Comparison of ENCODE assay signal across 16 cellular contexts in the genomic region with DNA sequence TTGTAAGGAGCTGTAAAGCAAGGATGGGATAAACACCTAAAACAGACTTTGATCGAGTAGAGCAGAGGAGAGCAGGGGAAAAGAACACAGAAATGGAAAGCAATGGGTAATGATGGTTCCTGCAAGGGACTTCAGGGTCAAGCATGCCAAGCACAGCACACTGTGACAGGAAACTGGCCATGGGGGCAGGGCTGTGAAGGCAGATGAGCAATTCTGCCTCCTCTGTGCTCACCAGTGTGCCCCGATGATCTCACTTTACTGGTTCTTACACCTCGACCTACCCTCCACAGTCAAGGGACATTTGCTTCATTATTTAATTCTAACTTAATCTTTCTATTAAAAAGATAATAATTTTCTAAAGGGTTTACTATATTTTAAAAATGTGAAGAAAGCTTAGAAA. TPM values are rescaled to one million over a fixed set of nuclear protein-coding genes. Genes with fewer than 3 reads are reported as not detected.
A peak's percentile ranks its signal among the peaks of the same experiment; 100 is the strongest.
DNase-seq lines count a peak whose midpoint lies in the region; ATAC-seq, FAIRE-seq and TF ChIP-seq lines count a peak whose summit lies in the region.
"Had no signal": no experiment of that assay in that cellular context is flagged by ENCODE, and none has a peak within 500 bp of the region (broad histone marks: within the 10 kb centered on the region; RNA-seq: fewer than 3 reads in every experiment).

No MANE protein-coding gene starts in this region.

- no peak overlapping the region for H3K9ac ChIP-seq in mesendoderm (ENCODE audit: low read length)
- H3K9ac ChIP-seq: parathyroid adenoma had no signal

- H3K27me3 Mint-ChIP-seq in activated CD4-positive, alpha-beta T cell treated with anti-CD3 and anti-CD28 coated beads, Interleukin-2, amount 10 ng/mL, durations not matched to agents 24 days and 14 days: no peaks in the 10 kb centered on the region
- H3K27me3 Mint-ChIP-seq in T-helper 2 cell treated with Interferon-gamma antibody and Interleukin-4, amounts not matched to agents 5 μg/mL and 100 μg/mL, for 36 hours (ENCODE audit: low read depth): no peaks in the 10 kb centered on the region

- H3K79me1 ChIP-seq in mesendoderm (ENCODE audit: low read length): no peaks in the 10 kb centered on the region

- H3K4me1 ChIP-seq in mesendoderm (ENCODE audit: control insufficient read depth, low read depth, low read length) (no peaks in the 10 kb centered on the region), esophagus squamous epithelium (no peaks in the 10 kb centered on the region)
- H3K4me1 ChIP-seq: parathyroid adenoma, SJCRH30 had no signal

- H3K18ac ChIP-seq in mesendoderm (ENCODE audit: low read length): no peak overlapping the region

- H3K27ac ChIP-seq in mesendoderm (ENCODE audit: low read depth, low read length) (no peak overlapping the region), esophagus squamous epithelium (no peak overlapping the region)
- H3K27ac ChIP-seq: hepatocyte, parathyroid adenoma, SJCRH30 had no signal

- no peak for TF ChIP-seq CTCF in esophagus squamous epithelium (IDR thresholded peaks at IDR 0.05)

- H3K4ac ChIP-seq in mesendoderm (ENCODE audit: low read depth, low read length): no peak overlapping the region

- H4K8ac ChIP-seq in mesendoderm (ENCODE audit: low read depth, low read length): no peak overlapping the region

- H3K4me3 Mint-ChIP-seq in activated CD4-positive, alpha-beta T cell treated with anti-CD3 and anti-CD28 coated beads, Interleukin-2, amount 10 ng/mL, durations not matched to agents 24 days and 14 days: no peak overlapping the region
- H3K4me3 Mint-ChIP-seq in T-helper 2 cell treated with Interferon-gamma antibody and Interleukin-4, amounts not matched to agents 5 μg/mL and 100 μg/mL, for 36 hours: no peak overlapping the region

- H3K23ac ChIP-seq in mesendoderm (ENCODE audit: low read length): no peak overlapping the region

- peak; percentile 74 for DNase-seq in activated CD4-positive, alpha-beta T cell treated with anti-CD3 and anti-CD28 coated beads, Interleukin-2, amount 10 ng/mL, durations not matched to agents 24 days and 14 days
- no peak for DNase-seq in activated CD4-positive, alpha-beta T cell treated with anti-CD3 and anti-CD28 coated beads for 4 hours
- peak; percentile 64 for DNase-seq in T-helper 2 cell treated with Interferon-gamma antibody and Interleukin-4, amounts not matched to agents 5 μg/mL and 100 μg/mL, for 36 hours (ENCODE audit: low spot score)
- DNase-seq in mesendoderm: peak; percentile 51
- DNase-seq in occipital lobe (lab: John Stamatoyannopoulos, UW): no peak
- no peak for DNase-seq in esophagus squamous epithelium (lab: John Stamatoyannopoulos, UW)
- DNase-seq in H54 (ENCODE audit: insufficient read length, low spot score): no peak
- DNase-seq: ACHN, mammary epithelial cell, NCI-H526, SJCRH30 had no signal

- H4K5ac ChIP-seq in mesendoderm (ENCODE audit: low read length): no peak overlapping the region

- intact Hi-C loops in activated CD4-positive, alpha-beta T cell treated with anti-CD3 and anti-CD28 coated beads, Interleukin-2, amount 10 ng/mL, durations not matched to agents 24 days and 14 days (cut with micrococcal nuclease): no loop called here
- intact Hi-C loops in esophagus squamous epithelium (cut with DNase I): no loop called here

- H2AK5ac ChIP-seq in mesendoderm (ENCODE audit: low read length): no peak overlapping the region

- no peak overlapping the region for H3K27ac Mint-ChIP-seq in activated CD4-positive, alpha-beta T cell treated with anti-CD3 and anti-CD28 coated beads, Interleukin-2, amount 10 ng/mL, durations not matched to agents 24 days and 14 days
- peak overlapping the region; percentile 33 for H3K27ac Mint-ChIP-seq in T-helper 2 cell treated with Interferon-gamma antibody and Interleukin-4, amounts not matched to agents 5 μg/mL and 100 μg/mL, for 36 hours

- H2BK15ac ChIP-seq in mesendoderm (replicated peaks; ENCODE audit: low read depth): no peak overlapping the region

- H3K9me3 Mint-ChIP-seq in activated CD4-positive, alpha-beta T cell treated with anti-CD3 and anti-CD28 coated beads, Interleukin-2, amount 10 ng/mL, durations not matched to agents 24 days and 14 days: peaks cover 13% of the 10 kb centered on the region
- peaks cover 6% of the 10 kb centered on the region for H3K9me3 Mint-ChIP-seq in T-helper 2 cell treated with Interferon-gamma antibody and Interleukin-4, amounts not matched to agents 5 μg/mL and 100 μg/mL, for 36 hours

- H3K9me3 ChIP-seq in esophagus squamous epithelium: no peaks in the 10 kb centered on the region
- H3K9me3 ChIP-seq: SJCRH30 had no signal

- no peaks in the 10 kb centered on the region for H3K79me2 ChIP-seq in mesendoderm (ENCODE audit: control insufficient read depth, insufficient read depth, low read length)
- H3K79me2 ChIP-seq: hepatocyte, parathyroid adenoma had no signal

- H3K4me3 ChIP-seq in mesendoderm (ENCODE audit: low read length) (no peak overlapping the region), esophagus squamous epithelium (no peak overlapping the region)
- H3K4me3 ChIP-seq: hepatocyte, SJCRH30 had no signal

- H3K36me3 Mint-ChIP-seq in activated CD4-positive, alpha-beta T cell treated with anti-CD3 and anti-CD28 coated beads, Interleukin-2, amount 10 ng/mL, durations not matched to agents 24 days and 14 days (ENCODE audit: low read depth): peaks cover 4% of the 10 kb centered on the region
- peaks cover 7% of the 10 kb centered on the region for H3K36me3 Mint-ChIP-seq in T-helper 2 cell treated with Interferon-gamma antibody and Interleukin-4, amounts not matched to agents 5 μg/mL and 100 μg/mL, for 36 hours (ENCODE audit: low read depth)

- FAIRE-seq in H54 (lab: Jason Lieb, UNC): no peak
- FAIRE-seq: endothelial cell of umbilical vein, G401.6 had no signal

- WGBS in mesendoderm (ENCODE audit: extremely low coverage, insufficient coverage, low lambda C conversion rate): no CpG with 5 or more reads among the region's 3 CpGs
- WGBS in esophagus squamous epithelium, 2 donors: 70 to 75% methylated on average over 3 of the region's 3 CpGs

- H2BK120ac ChIP-seq in mesendoderm (ENCODE audit: low read depth, low read length): no peak overlapping the region

- ATAC-seq in GM21786 (IDR thresholded peaks at IDR 0.05; ENCODE audit: unreplicated experiment): peak; percentile 49

- no peak overlapping the region for H3K56ac ChIP-seq in mesendoderm (ENCODE audit: low read length)

- no peaks in the 10 kb centered on the region for H3K36me3 ChIP-seq in mesendoderm (ENCODE audit: control insufficient read depth, insufficient read depth, low read length)
- H3K36me3 ChIP-seq in esophagus squamous epithelium: no peaks in the 10 kb centered on the region
- H3K36me3 ChIP-seq: SJCRH30 had no signal

- H3K27me3 ChIP-seq in mesendoderm (ENCODE audit: insufficient read depth, low read length, poor library complexity) (no peaks in the 10 kb centered on the region), esophagus squamous epithelium (peaks cover 0 to 5% (median 0%) of the 10 kb centered on the region in 4 donors)
- H3K27me3 ChIP-seq: hepatocyte, SJCRH30 had no signal

- peaks cover 39% of the 10 kb centered on the region for H3K4me1 Mint-ChIP-seq in activated CD4-positive, alpha-beta T cell treated with anti-CD3 and anti-CD28 coated beads, Interleukin-2, amount 10 ng/mL, durations not matched to agents 24 days and 14 days
- H3K4me1 Mint-ChIP-seq in T-helper 2 cell treated with Interferon-gamma antibody and Interleukin-4, amounts not matched to agents 5 μg/mL and 100 μg/mL, for 36 hours (ENCODE audit: low read depth): peaks cover 47% of the 10 kb centered on the region

- no peak overlapping the region for H2BK5ac ChIP-seq in mesendoderm (ENCODE audit: low read length)

- H3K4me2 ChIP-seq in mesendoderm (ENCODE audit: low read length): no peak overlapping the region
- H3K4me2 ChIP-seq: hepatocyte had no signal

- TF ChIP-seq POLR2A in esophagus squamous epithelium (IDR thresholded peaks at IDR 0.05) (no peak), H54 (IDR thresholded peaks at IDR 0.05; ENCODE audit: low read depth, low read length) (no peak)

RNA-seq across cellular contexts. Expression of a gene that starts 21.6 kb away (rescaled TPM):
- total RNA-seq in activated CD4-positive, alpha-beta T cell treated with anti-CD3 and anti-CD28 coated beads, Interleukin-2, amount 10 ng/mL, durations not matched to agents 24 days and 14 days: 44.1 and 44.2 TPM in 2 replicates
- polyA plus RNA-seq in mesendoderm (2013, experiment 1 of 2): 0.80 TPM
- 0.66 TPM for polyA plus RNA-seq in mesendoderm (2013, experiment 2 of 2)
- total RNA-seq in occipital lobe (1.7 TPM), esophagus squamous epithelium (1 to 10 TPM; 2.6 to 6.9 (median 3.1) TPM)

Comparison
In these comparisons a context has a peak if more than half of its experiments do, and no peak if none do; other contexts are left out.
1. DNase-seq: peak in activated CD4-positive, alpha-beta T cell treated with anti-CD3 and anti-CD28 coated beads, Interleukin-2, amount 10 ng/mL, durations not matched to agents 24 days and 14 days (single experiment), T-helper 2 cell treated with Interferon-gamma antibody and Interleukin-4, amounts not matched to agents 5 μg/mL and 100 μg/mL, for 36 hours (single experiment) and mesendoderm (single experiment); none in activated CD4-positive, alpha-beta T cell treated with anti-CD3 and anti-CD28 coated beads for 4 hours (0 of 2), occipital lobe (single experiment), esophagus squamous epithelium (single experiment) and H54 (single experiment).